ENCODE assay signal across 18 cellular contexts in the genomic region with DNA sequence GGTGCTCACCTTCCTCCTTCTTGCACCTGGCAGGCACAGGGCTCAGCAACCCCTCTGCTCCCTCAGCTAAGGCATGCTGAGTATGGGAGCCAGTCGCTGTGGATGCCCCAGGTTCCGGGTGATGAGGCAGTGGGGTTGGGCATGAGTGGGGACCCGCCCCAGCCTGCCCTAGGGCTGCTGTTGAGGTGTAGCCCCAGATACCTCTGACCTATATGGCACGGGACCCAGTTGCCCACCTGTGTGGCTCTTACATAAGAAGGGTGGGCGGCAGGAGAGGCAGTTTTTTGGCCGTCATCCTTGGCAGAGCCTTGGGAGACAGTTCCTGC. TPM values are rescaled to one million over a fixed set of nuclear protein-coding genes. Genes with fewer than 3 reads are reported as not detected.
A peak's percentile ranks its signal among the peaks of the same experiment; 100 is the strongest.
DNase-seq lines count a peak whose midpoint lies in the region; ATAC-seq and TF ChIP-seq lines count a peak whose summit lies in the region.
"Had no signal": no experiment of that assay in that cellular context is flagged by ENCODE, and none has a peak within 500 bp of the region (broad histone marks: within the 10 kb centered on the region; RNA-seq: fewer than 3 reads in every experiment).

No MANE protein-coding gene starts in this region.

- no peak overlapping the region for H3K9ac ChIP-seq in endodermal cell (ENCODE audit: extremely low read depth, low read length, poor library complexity, severe bottlenecking)
- H3K9ac ChIP-seq: BLaER1 treated with 17β-estradiol and CSF1 and Interleukin-3, amounts not matched to agents 10 nM and 100 nM; KMS-11 had no signal

- H3K4me3 ChIP-seq in right atrium auricular region (no peak overlapping the region), right cardiac atrium (ENCODE audit: low read length) (no peak overlapping the region), endodermal cell (ENCODE audit: low read length) (no peak overlapping the region), sigmoid colon (no peak overlapping the region), upper lobe of right lung (no peak overlapping the region), tibial artery (no peak overlapping the region)
- H3K4me3 ChIP-seq: BLaER1 treated with 17β-estradiol and CSF1 and Interleukin-3, amounts not matched to agents 10 nM and 100 nM had no signal

- H3K4me3 Mint-ChIP-seq in endodermal cell (no peak overlapping the region), immature natural killer cell (no peak overlapping the region)

- TF ChIP-seq POLR2A in sigmoid colon (IDR thresholded peaks at IDR 0.05) = no peak

- H3K9me3 ChIP-seq in right atrium auricular region (no peaks in the 10 kb centered on the region), right cardiac atrium (ENCODE audit: control insufficient read depth, low read length) (no peaks in the 10 kb centered on the region), endodermal cell (ENCODE audit: control insufficient read depth, low read length) (no peaks in the 10 kb centered on the region), sigmoid colon (no peaks in the 10 kb centered on the region), upper lobe of right lung (no peaks in the 10 kb centered on the region), tibial artery (no peaks in the 10 kb centered on the region)
- H3K9me3 ChIP-seq: BLaER1 treated with 17β-estradiol and CSF1 and Interleukin-3, amounts not matched to agents 10 nM and 100 nM had no signal

- peaks cover 3% of the 10 kb centered on the region for H3K27me3 Mint-ChIP-seq in endodermal cell (ENCODE audit: insufficient read depth)
- peaks cover 0 to 7% (median 3%) of the 10 kb centered on the region in 3 donors for H3K27me3 Mint-ChIP-seq in immature natural killer cell (ENCODE audit: low read depth in 3 of 3)

- H3K27me3 ChIP-seq in right atrium auricular region (no peaks in the 10 kb centered on the region), right cardiac atrium (ENCODE audit: control insufficient read depth, insufficient read depth) (no peaks in the 10 kb centered on the region), endodermal cell (ENCODE audit: control insufficient read depth, insufficient read depth, low read length, poor library complexity, severe bottlenecking) (no peaks in the 10 kb centered on the region), sigmoid colon (no peaks in the 10 kb centered on the region), upper lobe of right lung (no peaks in the 10 kb centered on the region), tibial artery (peaks cover 0 to 20% of the 10 kb centered on the region in 2 donors)
- H3K27me3 ChIP-seq: BLaER1 treated with 17β-estradiol and CSF1 and Interleukin-3, amounts not matched to agents 10 nM and 100 nM had no signal

- TF ChIP-seq EP300 in sigmoid colon (IDR thresholded peaks at IDR 0.05) = no peak

- WGBS in right cardiac atrium = 90% methylated on average over 6 of the region's 6 CpGs
- WGBS in endodermal cell (ENCODE audit: insufficient coverage in 1 of 2, insufficient read length in 1 of 2), 2 experiments = 90% methylated on average over 6 of the region's 6 CpGs; no CpG with 5 or more reads in 1 of the 2 experiments
- 89 to 94% methylated on average over 6 of the region's 6 CpGs for WGBS in sigmoid colon, 2 donors

- H3K9me3 Mint-ChIP-seq in endodermal cell (no peaks in the 10 kb centered on the region), immature natural killer cell (no peaks in the 10 kb centered on the region)

- intact Hi-C loops in right cardiac atrium (cut with DNase I) = no loop called here
- intact Hi-C loops in sigmoid colon (cut with DNase I) = no loop called here
- intact Hi-C loops in upper lobe of right lung (cut with DNase I) = no loop called here
- intact Hi-C loops in tibial artery (cut with DNase I; ENCODE audit: low total_unique reads) = no loop called here

- H3K4me1 ChIP-seq in right atrium auricular region = peaks cover 0 to 73% of the 10 kb centered on the region in 2 donors
- peaks cover 11% of the 10 kb centered on the region for H3K4me1 ChIP-seq in right cardiac atrium (ENCODE audit: control insufficient read depth, insufficient read depth, low read length)
- peaks cover 13% of the 10 kb centered on the region for H3K4me1 ChIP-seq in endodermal cell (ENCODE audit: control insufficient read depth, insufficient read depth, low read length)
- H3K4me1 ChIP-seq in sigmoid colon = peaks cover 0 to 71% (median 56%) of the 10 kb centered on the region in 4 donors
- H3K4me1 ChIP-seq in upper lobe of right lung = no peaks in the 10 kb centered on the region
- peaks cover 0 to 15% (median 4%) of the 10 kb centered on the region in 4 donors for H3K4me1 ChIP-seq in tibial artery

- no peaks in the 10 kb centered on the region for H3K36me3 ChIP-seq in right atrium auricular region
- H3K36me3 ChIP-seq in endodermal cell (ENCODE audit: control insufficient read depth, insufficient read depth, low read length) = no peaks in the 10 kb centered on the region
- H3K36me3 ChIP-seq in sigmoid colon = no peaks in the 10 kb centered on the region
- no peaks in the 10 kb centered on the region for H3K36me3 ChIP-seq in upper lobe of right lung
- no peaks in the 10 kb centered on the region for H3K36me3 ChIP-seq in tibial artery
- H3K36me3 ChIP-seq: BLaER1 treated with 17β-estradiol and CSF1 and Interleukin-3, amounts not matched to agents 10 nM and 100 nM had no signal

- ATAC-seq in right cardiac atrium (no peak), upper lobe of right lung (no peak)

- H3K4me1 Mint-ChIP-seq in endodermal cell (peaks cover 29% of the 10 kb centered on the region), immature natural killer cell (no peaks in the 10 kb centered on the region)

- H3K27ac Mint-ChIP-seq in endodermal cell = no peak overlapping the region
- H3K27ac Mint-ChIP-seq in immature natural killer cell = no peak overlapping the region

- peak overlapping the region; percentile 81 to 93 for H3K27ac ChIP-seq in right atrium auricular region
- no peak overlapping the region for H3K27ac ChIP-seq in right cardiac atrium (ENCODE audit: low read length)
- no peak overlapping the region for H3K27ac ChIP-seq in endodermal cell (ENCODE audit: low read depth, low read length)
- H3K27ac ChIP-seq in sigmoid colon = peak overlapping the region in 3 of 4 donors; percentile 49 to 64 (median 52)
- no peak overlapping the region for H3K27ac ChIP-seq in upper lobe of right lung
- no peak overlapping the region for H3K27ac ChIP-seq in tibial artery
- H3K27ac ChIP-seq: BLaER1 treated with 17β-estradiol and CSF1 and Interleukin-3, amounts not matched to agents 10 nM and 100 nM; KMS-11 had no signal

- no peak for DNase-seq in right atrium auricular region (ENCODE audit: low spot score)
- DNase-seq in right cardiac atrium = no peak
- peak; percentile 49 for DNase-seq in endodermal cell
- DNase-seq in sigmoid colon = no peak
- no peak for DNase-seq in upper lobe of right lung
- DNase-seq in immature natural killer cell = no peak
- no peak for DNase-seq in tibial artery
- no peak for DNase-seq in dedifferentiated amniotic fluid mesenchymal stem cell (ENCODE audit: extremely low spot score)
- DNase-seq: 8988T, DMS153, EL, NCI-H1092 treated with DMSO at 0.1 percent for 48 hours, NCI-H1694 treated with DMSO at 0.1 percent for 48 hours, NCI-H510A, NCI-H82 had no signal

- H3K36me3 Mint-ChIP-seq in endodermal cell (ENCODE audit: low read depth) (no peaks in the 10 kb centered on the region), immature natural killer cell (no peaks in the 10 kb centered on the region)

- no peak for TF ChIP-seq CTCF in right atrium auricular region (IDR thresholded peaks at IDR 0.05)
- no peak for TF ChIP-seq CTCF in endodermal cell (conservative IDR thresholded peaks at IDR 0.05)
- TF ChIP-seq CTCF in sigmoid colon (IDR thresholded peaks at IDR 0.05) = no peak
- no peak for TF ChIP-seq CTCF in upper lobe of right lung (IDR thresholded peaks at IDR 0.05)
- TF ChIP-seq CTCF in tibial artery (IDR thresholded peaks at IDR 0.05) = no peak

RNA-seq across cellular contexts. Expression of a gene that starts 21.0 kb away (rescaled TPM):
- not detected for total RNA-seq in right atrium auricular region
- total RNA-seq in right cardiac atrium = under 1 TPM in 3 of 4 donors, not detected in 1; 0.35 to 0.51 (median 0.42) TPM
- 1.1 TPM for polyA plus RNA-seq in right cardiac atrium
- total RNA-seq in endodermal cell = 1 to 10 TPM in 1 of 2 donors, under 1 TPM in 1; 0.27 to 1.2 TPM
- 1.6 TPM for polyA plus RNA-seq in endodermal cell (2013, experiment 1 of 2)
- polyA plus RNA-seq in endodermal cell (2013, experiment 2 of 2) = 2.4 TPM
- 1 to 10 TPM; 1.3 to 3.9 (median 2.2) TPM for total RNA-seq in sigmoid colon
- under 1 TPM; 0.23 to 0.60 (median 0.51) TPM for polyA plus RNA-seq in sigmoid colon
- not detected for total RNA-seq in upper lobe of right lung
- under 1 TPM in 1 of 3 donors, not detected in 2; 0.07 TPM for polyA plus RNA-seq in immature natural killer cell
- total RNA-seq: MCF 10A had no signal

RNA-seq across cellular contexts. Expression of a gene that starts 51.0 kb away (rescaled TPM):
- 10 to 100 TPM; 70.0 to 78.0 TPM for total RNA-seq in right atrium auricular region
- total RNA-seq in right cardiac atrium = 100 to 1,000 TPM in 3 of 4 donors, 10 to 100 TPM in 1; 74.7 to 170 (median 115) TPM
- 97.5 TPM for polyA plus RNA-seq in right cardiac atrium
- 10 to 100 TPM in 1 of 2 donors, 1 to 10 TPM in 1; 4.9 to 18.5 TPM for total RNA-seq in endodermal cell
- polyA plus RNA-seq in endodermal cell (2013, experiment 1 of 2) = 3.5 TPM
- 2.4 TPM for polyA plus RNA-seq in endodermal cell (2013, experiment 2 of 2)
- total RNA-seq in sigmoid colon = 10 to 100 TPM in 3 of 4 donors, 1 to 10 TPM in 1; 7.4 to 17.8 (median 11.4) TPM
- 10 to 100 TPM; 16.8 to 26.1 (median 21.8) TPM for polyA plus RNA-seq in sigmoid colon
- 17.9 TPM for total RNA-seq in upper lobe of right lung
- 1 to 10 TPM; 3.1 to 8.2 (median 7.4) TPM for polyA plus RNA-seq in immature natural killer cell
- total RNA-seq: MCF 10A had no signal

Comparison
In these comparisons a context has a peak if more than half of its experiments do, and no peak if none do; other contexts are left out.
1. H3K27ac ChIP-seq: peak in right atrium auricular region (2 of 2) and sigmoid colon (3 of 4); none in right cardiac atrium (single experiment), endodermal cell (single experiment), upper lobe of right lung (single experiment) and tibial artery (0 of 2).